In genomic region chr20:5482791-5483190, GRCh38 we compare ENCODE assay signal across 29 cellular contexts.
DNase-seq lines count a peak whose midpoint lies in the region; ATAC-seq and TF ChIP-seq lines count a peak whose summit lies in the region.
"Had no signal": no experiment of that assay in that cellular context is flagged by ENCODE, and none has a peak within 500 bp of the region (broad histone marks: within the 10 kb centered on the region; RNA-seq: fewer than 3 reads in every experiment).

No MANE protein-coding gene starts in this region.

- no peaks in the 10 kb centered on the region for H3K9me3 ChIP-seq in trophoblast cell (ENCODE audit: insufficient read depth, low read depth, low read length)
- H3K9me3 ChIP-seq: adrenal gland, BE2C, psoas muscle, suprapubic skin, upper lobe of right lung had no signal

- no peak for ATAC-seq in GM18505 (IDR thresholded peaks at IDR 0.05; ENCODE audit: unreplicated experiment)
- ATAC-seq: activated CD8-positive, alpha-beta T cell treated with anti-CD3 and anti-CD28 coated beads for 36 hours; CD8-positive, alpha-beta T cell; naive thymus-derived CD4-positive, alpha-beta T cell; Panc1; psoas muscle; upper lobe of right lung had no signal

- no peak overlapping the region for H2AK5ac ChIP-seq in trophoblast cell (ENCODE audit: low read length)

- H3K79me1 ChIP-seq in trophoblast cell (ENCODE audit: low read length) = no peaks in the 10 kb centered on the region

- no peak overlapping the region for H3K18ac ChIP-seq in trophoblast cell (ENCODE audit: low read length)

- H2BK12ac ChIP-seq in trophoblast cell (ENCODE audit: low read length) = no peak overlapping the region

- no peak overlapping the region for H4K91ac ChIP-seq in trophoblast cell (ENCODE audit: low read depth, low read length)

- TF ChIP-seq CTCF in fibroblast of the aortic adventitia (IDR thresholded peaks at IDR 0.05; ENCODE audit: insufficient read depth, low read length) = no peak

- H3K27me3 ChIP-seq in trophoblast cell (ENCODE audit: insufficient read depth, low read length) = no peaks in the 10 kb centered on the region
- H3K27me3 ChIP-seq: adrenal gland, suprapubic skin, upper lobe of right lung had no signal

- no peak overlapping the region for H3K4me3 ChIP-seq in fibroblast of the aortic adventitia (ENCODE audit: low read depth, low read length)
- no peak overlapping the region for H3K4me3 ChIP-seq in trophoblast cell (ENCODE audit: low read depth, low read length)
- H3K4me3 ChIP-seq: adrenal gland, psoas muscle, suprapubic skin, upper lobe of right lung had no signal

- no peak overlapping the region for H2AFZ ChIP-seq in trophoblast cell (ENCODE audit: insufficient read depth, low read length, poor library complexity)

- no peak for TF ChIP-seq POLR2A in GM18505 (IDR thresholded peaks at IDR 0.05; ENCODE audit: borderline replicate concordance, extremely low read depth, insufficient read depth, insufficient read length)

- no peaks in the 10 kb centered on the region for H3K4me1 ChIP-seq in trophoblast cell (ENCODE audit: control insufficient read depth in 1 of 2, insufficient read depth in 2 of 2, low read length in 2 of 2)
- H3K4me1 ChIP-seq: adrenal gland, BE2C, psoas muscle, suprapubic skin, upper lobe of right lung had no signal

- no peak overlapping the region for H2BK5ac ChIP-seq in trophoblast cell (ENCODE audit: low read depth, low read length, poor library complexity)

- no peak overlapping the region for H3K14ac ChIP-seq in trophoblast cell (ENCODE audit: low read length)

- DNase-seq in EH (ENCODE audit: low read depth) = peak; percentile 16
- DNase-seq in LHCN-M2 (ENCODE audit: low read depth) = peak; percentile 17
- peak; percentile 4 for DNase-seq in amniotic epithelial cell (ENCODE audit: low read depth)
- peak; percentile 30 for DNase-seq in fibroblast of the aortic adventitia (ENCODE audit: low read depth)
- no peak for DNase-seq in trophoblast cell
- DNase-seq in NCI-H128 (lab: John Stamatoyannopoulos, UW; ENCODE audit: unreplicated experiment) = no peak
- no peak for DNase-seq in SW 1271 (lab: John Stamatoyannopoulos, UW)
- DNase-seq: activated CD4-positive, alpha-beta T cell treated with anti-CD3 and anti-CD28 coated beads for 1 hour; activated CD8-positive, alpha-beta memory T cell treated with anti-CD3 and anti-CD28 coated beads, Interleukin-2, amount 50 U/mL, for 48 hours; activated CD8-positive, alpha-beta T cell treated with anti-CD3 and anti-CD28 coated beads for 36 hours; activated naive CD4-positive, alpha-beta T cell treated with anti-CD3 and anti-CD28 coated beads for 36 hours; adrenal gland; BE2C; CD8-positive, alpha-beta T cell; H9; Kasumi-1; midbrain; naive thymus-derived CD4-positive, alpha-beta T cell; NCI-H187 treated with DMSO at 0.1 percent for 48 hours; NCI-H2227 treated with DMSO at 0.1 percent for 48 hours; NCI-H69; nucleus accumbens; psoas muscle; SIG-M5; stimulated activated naive CD4-positive, alpha-beta T cell; upper lobe of right lung had no signal

- H3K9ac ChIP-seq in trophoblast cell (ENCODE audit: low read length) = no peak overlapping the region

- no peak overlapping the region for H2BK120ac ChIP-seq in trophoblast cell (ENCODE audit: insufficient read depth, low read length, poor library complexity)

- WGBS in trophoblast cell (ENCODE audit: extremely low coverage, insufficient coverage, insufficient read length) = no CpG with 5 or more reads among the region's 2 CpGs

- no peak overlapping the region for H3K27ac ChIP-seq in trophoblast cell (ENCODE audit: low read depth, low read length)
- H3K27ac ChIP-seq: adrenal gland, psoas muscle, suprapubic skin, upper lobe of right lung had no signal

- no peaks in the 10 kb centered on the region for H3K79me2 ChIP-seq in trophoblast cell (ENCODE audit: control insufficient read depth, insufficient read depth, low read length, poor library complexity)

- H3K4ac ChIP-seq in trophoblast cell (ENCODE audit: low read depth, low read length) = no peak overlapping the region

- no peak overlapping the region for H4K12ac ChIP-seq in trophoblast cell (ENCODE audit: low read depth, low read length)

- H3K36me3 ChIP-seq in trophoblast cell (ENCODE audit: control insufficient read depth in 1 of 2, insufficient read depth in 2 of 2, low read length in 2 of 2) = no peaks in the 10 kb centered on the region
- H3K36me3 ChIP-seq: adrenal gland, BE2C, suprapubic skin, upper lobe of right lung had no signal

- no peak overlapping the region for H3K4me2 ChIP-seq in trophoblast cell (ENCODE audit: low read length)

- H3K23ac ChIP-seq in trophoblast cell (ENCODE audit: low read length) = no peak overlapping the region

- H4K8ac ChIP-seq in trophoblast cell (ENCODE audit: low read depth, low read length) = no peak overlapping the region

Comparison
In these comparisons a context has a peak if more than half of its experiments do, and no peak if none do; other contexts are left out.
1. DNase-seq: peak in EH (single experiment), LHCN-M2 (single experiment), amniotic epithelial cell (single experiment) and fibroblast of the aortic adventitia (single experiment); none in trophoblast cell (0 of 2), NCI-H128 (single experiment) and SW 1271 (0 of 2).